ENCODE assay signal across 22 cellular contexts in the genomic region with DNA sequence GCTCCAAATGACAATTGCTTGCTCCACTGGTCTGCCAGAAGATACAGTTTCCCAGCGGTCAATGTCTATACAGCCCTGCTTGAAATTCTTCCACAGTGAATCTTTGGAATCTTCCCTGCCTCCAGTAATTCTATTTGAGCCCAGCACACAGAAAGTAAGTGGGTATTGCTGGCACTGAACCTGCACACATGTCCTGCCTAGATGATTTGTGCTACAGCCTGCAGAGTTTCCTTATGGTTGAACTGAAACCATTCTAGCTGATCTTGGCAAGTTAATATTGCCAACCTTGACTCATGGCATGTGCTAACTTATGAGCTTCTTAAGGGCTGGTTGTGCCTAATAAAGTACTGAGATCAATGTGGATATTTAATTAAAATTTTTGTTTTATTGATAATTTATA.
"Had no signal": no experiment of that assay in that cellular context is flagged by ENCODE, and none has a peak within 500 bp of the region (broad histone marks: within the 10 kb centered on the region; RNA-seq: fewer than 3 reads in every experiment).

No MANE protein-coding gene starts in this region.

- ATAC-seq: HepG2 had no signal

- H3K9me3 ChIP-seq: MG63, SJSA1 had no signal

- H3K4me3 ChIP-seq: MG63, SJSA1, SK-N-MC had no signal

- DNase-seq: IMR-90, Karpas-422, KG1, MG63, NCI-H1092, NCI-H1105 treated with DMSO at 0.1 percent for 48 hours, NCI-H1417 treated with DMSO at 0.1 percent for 48 hours, NCI-H146, NCI-H1694 treated with DMSO at 0.1 percent for 48 hours, NCI-H1930, NCI-H2081, NCI-H2107, NCI-H2227 treated with DMSO at 0.1 percent for 48 hours, NCI-H524, NCI-H69, NCI-H774, Right ventricle myocardium superior, RPMI8226, SIG-M5 had no signal

- H3K4me1 ChIP-seq: SJSA1 had no signal

- H3K27ac ChIP-seq: SJSA1, SK-N-MC had no signal

- H3K36me3 ChIP-seq: MG63, SJSA1 had no signal

- H3K27me3 ChIP-seq: MG63, SJSA1 had no signal
